Comparison of ENCODE assay signal across 26 cellular contexts in genomic region chr11:45395421-45395820, GRCh38.
"Had no signal": no experiment of that assay in that cellular context is flagged by ENCODE, and none has a peak within 500 bp of the region (broad histone marks: within the 10 kb centered on the region; RNA-seq: fewer than 3 reads in every experiment).

No MANE protein-coding gene starts in this region.

- H3K36me3 Mint-ChIP-seq: activated naive CD4-positive, alpha-beta T cell treated with anti-CD3 and anti-CD28 coated beads, Interleukin-2, amount 10 ng/mL, durations not matched to agents 7 days and 5 days; activated naive CD4-positive, alpha-beta T cell treated with anti-CD3 and anti-CD28 coated beads, Interleukin-2, amount 50 U/mL, for 72 hours; activated naive CD8-positive, alpha-beta T cell treated with anti-CD3 and anti-CD28 coated beads, Interleukin-2, amount 10 ng/mL, durations not matched to agents 7 days and 5 days; brain; WTC11 had no signal

- H3K9me3 ChIP-seq: ascending aorta, esophagus muscularis mucosa, gastrocnemius medialis, heart right ventricle had no signal

- ATAC-seq: activated naive CD4-positive, alpha-beta T cell treated with anti-CD3 and anti-CD28 coated beads, Interleukin-2, amount 50 U/mL, for 72 hours; activated T-cell treated with anti-CD3 and anti-CD28 coated beads, Interleukin-2, amount 50 U/mL, for 4 hours; activated T-helper 17 cell treated with anti-CD3 and anti-CD28 coated beads, Interleukin-2, amount 50 U/mL, for 72 hours; effector memory CD8-positive, alpha-beta T cell; foreskin keratinocyte; gastrocnemius medialis; heart right ventricle; WTC11 had no signal

- H3K36me3 ChIP-seq: ascending aorta, esophagus muscularis mucosa, gastrocnemius medialis, heart right ventricle had no signal

- H3K27ac ChIP-seq: ascending aorta, esophagus muscularis mucosa, foreskin keratinocyte, gastrocnemius medialis, heart right ventricle had no signal

- H3K9me3 Mint-ChIP-seq: activated CD4-positive, alpha-beta memory T cell treated with anti-CD3 and anti-CD28 coated beads, Interleukin-2, amount 10 ng/mL, durations not matched to agents 7 days and 5 days; activated CD4-positive, alpha-beta T cell treated with anti-CD3 and anti-CD28 coated beads, Interleukin-2, amount 10 ng/mL, durations not matched to agents 7 days and 5 days; activated naive CD4-positive, alpha-beta T cell treated with anti-CD3 and anti-CD28 coated beads, Interleukin-2, amount 10 ng/mL, durations not matched to agents 7 days and 5 days; activated naive CD4-positive, alpha-beta T cell treated with anti-CD3 and anti-CD28 coated beads, Interleukin-2, amount 50 U/mL, for 72 hours; activated naive CD8-positive, alpha-beta T cell treated with anti-CD3 and anti-CD28 coated beads, Interleukin-2, amount 10 ng/mL, durations not matched to agents 7 days and 5 days; activated T-cell treated with anti-CD3 and anti-CD28 coated beads, Interleukin-2, amount 50 U/mL, for 4 hours; activated T-helper 17 cell treated with anti-CD3 and anti-CD28 coated beads, Interleukin-2, amount 50 U/mL, for 72 hours; brain; effector memory CD8-positive, alpha-beta T cell; WTC11 had no signal

- H3K27me3 ChIP-seq: ascending aorta, foreskin keratinocyte had no signal

- H3K27ac Mint-ChIP-seq: activated CD4-positive, alpha-beta memory T cell treated with anti-CD3 and anti-CD28 coated beads, Interleukin-2, amount 10 ng/mL, durations not matched to agents 7 days and 5 days; activated CD4-positive, alpha-beta T cell treated with anti-CD3 and anti-CD28 coated beads, Interleukin-2, amount 10 ng/mL, durations not matched to agents 7 days and 5 days; activated naive CD4-positive, alpha-beta T cell treated with anti-CD3 and anti-CD28 coated beads, Interleukin-2, amount 10 ng/mL, durations not matched to agents 7 days and 5 days; activated naive CD4-positive, alpha-beta T cell treated with anti-CD3 and anti-CD28 coated beads, Interleukin-2, amount 50 U/mL, for 72 hours; activated naive CD8-positive, alpha-beta T cell treated with anti-CD3 and anti-CD28 coated beads, Interleukin-2, amount 10 ng/mL, durations not matched to agents 7 days and 5 days; activated T-helper 17 cell treated with anti-CD3 and anti-CD28 coated beads, Interleukin-2, amount 50 U/mL, for 72 hours; effector memory CD8-positive, alpha-beta T cell; WTC11 had no signal

- H3K4me1 Mint-ChIP-seq: activated CD4-positive, alpha-beta memory T cell treated with anti-CD3 and anti-CD28 coated beads, Interleukin-2, amount 10 ng/mL, durations not matched to agents 7 days and 5 days; activated CD4-positive, alpha-beta T cell treated with anti-CD3 and anti-CD28 coated beads, Interleukin-2, amount 10 ng/mL, durations not matched to agents 7 days and 5 days; activated naive CD4-positive, alpha-beta T cell treated with anti-CD3 and anti-CD28 coated beads, Interleukin-2, amount 10 ng/mL, durations not matched to agents 7 days and 5 days; activated naive CD8-positive, alpha-beta T cell treated with anti-CD3 and anti-CD28 coated beads, Interleukin-2, amount 10 ng/mL, durations not matched to agents 7 days and 5 days; activated T-helper 17 cell treated with anti-CD3 and anti-CD28 coated beads, Interleukin-2, amount 50 U/mL, for 72 hours had no signal

- H3K4me3 Mint-ChIP-seq: activated CD4-positive, alpha-beta memory T cell treated with anti-CD3 and anti-CD28 coated beads, Interleukin-2, amount 10 ng/mL, durations not matched to agents 7 days and 5 days; activated CD4-positive, alpha-beta T cell treated with anti-CD3 and anti-CD28 coated beads, Interleukin-2, amount 10 ng/mL, durations not matched to agents 7 days and 5 days; activated naive CD4-positive, alpha-beta T cell treated with anti-CD3 and anti-CD28 coated beads, Interleukin-2, amount 10 ng/mL, durations not matched to agents 7 days and 5 days; activated naive CD8-positive, alpha-beta T cell treated with anti-CD3 and anti-CD28 coated beads, Interleukin-2, amount 10 ng/mL, durations not matched to agents 7 days and 5 days; activated T-cell treated with anti-CD3 and anti-CD28 coated beads, Interleukin-2, amount 50 U/mL, for 4 hours; activated T-helper 17 cell treated with anti-CD3 and anti-CD28 coated beads, Interleukin-2, amount 50 U/mL, for 72 hours; brain; effector memory CD8-positive, alpha-beta T cell; WTC11 had no signal

- H3K4me1 ChIP-seq: ascending aorta, esophagus muscularis mucosa, foreskin keratinocyte, gastrocnemius medialis, heart right ventricle had no signal

- DNase-seq: activated CD4-positive, alpha-beta memory T cell treated with anti-CD3 and anti-CD28 coated beads, Interleukin-2, amount 10 ng/mL, durations not matched to agents 7 days and 5 days; activated CD4-positive, alpha-beta T cell treated with anti-CD3 and anti-CD28 coated beads for 1 hour; activated CD4-positive, alpha-beta T cell treated with anti-CD3 and anti-CD28 coated beads for 4 hours; activated CD4-positive, alpha-beta T cell treated with anti-CD3 and anti-CD28 coated beads, Interleukin-2, amount 10 ng/mL, durations not matched to agents 7 days and 5 days; activated CD4-positive, alpha-beta T cell treated with anti-CD3 and anti-CD28 coated beads, Interleukin-2, amount 50 U/mL, for 4 hours; activated gamma-delta T cell; activated naive CD4-positive, alpha-beta T cell; activated naive CD4-positive, alpha-beta T cell treated with anti-CD3 and anti-CD28 coated beads, Interleukin-2, amount 10 ng/mL, durations not matched to agents 7 days and 5 days; activated naive CD8-positive, alpha-beta T cell treated with anti-CD3 and anti-CD28 coated beads, Interleukin-2, amount 10 ng/mL, durations not matched to agents 7 days and 5 days; activated T-cell treated with anti-CD3 and anti-CD28 coated beads, Interleukin-2, amount 50 U/mL, for 4 hours; caudate nucleus; cortex of kidney; dermis blood vessel endothelial cell; effector CD4-positive, alpha-beta T cell; effector memory CD8-positive, alpha-beta T cell; erythroblast; foreskin keratinocyte; gastrocnemius medialis; heart right ventricle; T-helper 2 cell had no signal

- H3K4me3 ChIP-seq: ascending aorta, esophagus muscularis mucosa, gastrocnemius medialis, heart right ventricle had no signal

- H3K27me3 Mint-ChIP-seq: activated CD4-positive, alpha-beta memory T cell treated with anti-CD3 and anti-CD28 coated beads, Interleukin-2, amount 10 ng/mL, durations not matched to agents 7 days and 5 days; activated naive CD8-positive, alpha-beta T cell treated with anti-CD3 and anti-CD28 coated beads, Interleukin-2, amount 10 ng/mL, durations not matched to agents 7 days and 5 days; brain had no signal
